In genomic region chr17:76501018-76501826, GRCh38 we compare ENCODE assay signal across 8 cellular contexts. TPM values are rescaled to one million over a fixed set of nuclear protein-coding genes. Genes with fewer than 3 reads are reported as not detected.
DNase-seq lines count a peak whose midpoint lies in the region; ATAC-seq and TF ChIP-seq lines count a peak whose summit lies in the region.

TSS of gene RHBDF2 (minus strand) at chr17:76501423. CDS start at chr17:76481524, 19,899 bp downstream.

- DNase-seq in AG04450 (ENCODE audit: low read depth, low spot score) = no peak
- peak; percentile 77 for DNase-seq in NCI-H510A treated with DMSO at 0.1 percent for 48 hours (lab: John Stamatoyannopoulos, UW)
- peak; percentile 99 for DNase-seq in activated CD4-positive, alpha-beta T cell treated with anti-CD3 and anti-CD28 coated beads, Interleukin-2, amount 10 ng/mL, durations not matched to agents 24 days and 14 days
- peak; percentile 89 for DNase-seq in left kidney (ENCODE audit: low read depth, low spot score)
- DNase-seq in stimulated activated CD4-positive, alpha-beta T cell treated with anti-CD3 and anti-CD28 coated beads, Interleukin-2, amount 100 ng/mL, for 24 hours = peak; percentile 96 to 98

- H3K27me3 ChIP-seq in AG04450 (ENCODE audit: control insufficient read depth, insufficient read depth, low read length) = no peaks in the 10 kb centered on the region

- no peaks in the 10 kb centered on the region for H3K27me3 Mint-ChIP-seq in activated CD4-positive, alpha-beta T cell treated with anti-CD3 and anti-CD28 coated beads, Interleukin-2, amount 10 ng/mL, durations not matched to agents 24 days and 14 days

- peak within 1 kb of the TSS; percentile 66 for H3K4me3 ChIP-seq in AG04450 (ENCODE audit: low read depth, low read length)

- peak; percentile 79 for ATAC-seq in GM18909 (IDR thresholded peaks at IDR 0.05; ENCODE audit: poor library complexity, unreplicated experiment)
- ATAC-seq in HG03175 (IDR thresholded peaks at IDR 0.05; ENCODE audit: unreplicated experiment) = peak; percentile 71

- intact Hi-C loops in activated CD4-positive, alpha-beta T cell treated with anti-CD3 and anti-CD28 coated beads, Interleukin-2, amount 10 ng/mL, durations not matched to agents 24 days and 14 days (cut with micrococcal nuclease) = loop anchor here (5.0 kb wide), 1 partner anchor 49 kb away; the partner anchor contains the start of gene UBE2O

- H3K4me1 Mint-ChIP-seq in activated CD4-positive, alpha-beta T cell treated with anti-CD3 and anti-CD28 coated beads, Interleukin-2, amount 10 ng/mL, durations not matched to agents 24 days and 14 days = peaks cover 47% of the 10 kb centered on the region

- CTCF ChIA-PET in AG04450 (lab: Charles Lee) = interaction anchor here (0.6 to 3.2 kb wide), 4 partner anchors 10 to 239 kb away, joined by 5 to 20 read pairs (median 10); partner anchors contain the start of gene AANAT

- no peak for TF ChIP-seq CTCF in AG04450 (IDR thresholded peaks at IDR 0.05; ENCODE audit: low read depth, low read length)

- no peaks in the 10 kb centered on the region for H3K9me3 Mint-ChIP-seq in activated CD4-positive, alpha-beta T cell treated with anti-CD3 and anti-CD28 coated beads, Interleukin-2, amount 10 ng/mL, durations not matched to agents 24 days and 14 days

- H3K4me3 Mint-ChIP-seq in activated CD4-positive, alpha-beta T cell treated with anti-CD3 and anti-CD28 coated beads, Interleukin-2, amount 10 ng/mL, durations not matched to agents 24 days and 14 days = peak within 1 kb of the TSS; percentile 81

- POLR2A ChIA-PET in AG04450 (lab: Yijun Ruan, JAX) = interaction anchor here (0.9 kb wide), 1 partner anchor 10 kb away, joined by 7 read pairs; no protein-coding TSS in a partner anchor

- peak within 1 kb of the TSS; percentile 90 for H3K27ac Mint-ChIP-seq in activated CD4-positive, alpha-beta T cell treated with anti-CD3 and anti-CD28 coated beads, Interleukin-2, amount 10 ng/mL, durations not matched to agents 24 days and 14 days

- peaks cover 8% of the 10 kb centered on the region for H3K36me3 Mint-ChIP-seq in activated CD4-positive, alpha-beta T cell treated with anti-CD3 and anti-CD28 coated beads, Interleukin-2, amount 10 ng/mL, durations not matched to agents 24 days and 14 days (ENCODE audit: low read depth)

- H3K27ac ChIP-seq in AG04450 (ENCODE audit: low read depth, low read length) = peak within 1 kb of the TSS; percentile 47
- peak within 1 kb of the TSS; percentile 82 for H3K27ac ChIP-seq in cingulate gyrus (ENCODE audit: low read depth, low read length)

- H3K9me3 ChIP-seq in AG04450 (ENCODE audit: control insufficient read depth, insufficient read depth, low read length) = no peaks in the 10 kb centered on the region; the same call in 1 of the 2 replicates

RNA-seq across cellular contexts. Expression of gene RHBDF2, which starts in this region (rescaled TPM):
- polyA plus RNA-seq in AG04450 (2011; rRNA removed) = 5.4 and 8.7 TPM in 2 replicates
- 6.8 and 7.7 TPM in 2 replicates for polyA minus RNA-seq in AG04450 (2011; rRNA and poly(A)+ RNA removed)
- total RNA-seq in activated CD4-positive, alpha-beta T cell treated with anti-CD3 and anti-CD28 coated beads, Interleukin-2, amount 10 ng/mL, durations not matched to agents 24 days and 14 days = 45.4 and 54.5 TPM in 2 replicates
